In the genomic region with DNA sequence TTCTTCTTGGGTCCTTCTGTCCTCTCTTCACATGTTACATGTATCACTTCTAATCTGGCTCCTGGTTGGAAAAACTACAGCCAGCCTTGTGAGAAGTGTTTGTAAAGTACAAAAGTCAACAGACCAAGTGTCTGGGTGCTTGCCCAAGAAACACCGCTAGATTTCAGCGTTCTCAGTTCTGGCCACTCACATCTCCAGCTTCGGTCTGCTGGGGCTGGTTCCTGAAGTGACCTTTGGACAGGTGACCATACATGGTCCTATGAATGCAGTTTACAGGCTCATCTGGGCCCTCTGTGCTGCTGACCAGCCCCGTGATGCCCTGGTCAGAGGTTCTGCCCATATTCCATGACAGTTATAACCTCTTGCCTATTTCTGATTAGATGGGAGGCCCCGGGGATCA, we compare ENCODE assay signal across 10 cellular contexts. TPM values are rescaled to one million over a fixed set of nuclear protein-coding genes. Genes with fewer than 3 reads are reported as not detected.
DNase-seq lines count a peak whose midpoint lies in the region; ATAC-seq and TF ChIP-seq lines count a peak whose summit lies in the region.
"Had no signal": no experiment of that assay in that cellular context is flagged by ENCODE, and none has a peak within 500 bp of the region (broad histone marks: within the 10 kb centered on the region; RNA-seq: fewer than 3 reads in every experiment).

No MANE protein-coding gene starts in this region.

- H3F3A ChIP-seq in GM23248 (ENCODE audit: insufficient read depth): peaks cover 61% of the 10 kb centered on the region

- no peak for TF ChIP-seq CTCF in RWPE1 (conservative IDR thresholded peaks at IDR 0.05; ENCODE audit: low read depth)

- H3K4me1 ChIP-seq in GM23248 (ENCODE audit: insufficient read depth) (peaks cover 71% of the 10 kb centered on the region), esophagus (ENCODE audit: control insufficient read depth in 2 of 2, insufficient read depth in 2 of 2, low read length in 1 of 2) (peaks cover 18 to 82% of the 10 kb centered on the region in 2 donors)

- no peaks in the 10 kb centered on the region for H3K9me2 ChIP-seq in GM23248 (ENCODE audit: insufficient read depth)

- H3K36me3 ChIP-seq in GM23248 (ENCODE audit: low read depth): peaks cover 18% of the 10 kb centered on the region; the same call in 1 of the 2 replicates
- H3K36me3 ChIP-seq in esophagus (ENCODE audit: control insufficient read depth in 2 of 2, insufficient read depth in 2 of 2, low read length in 1 of 2): peaks cover 0 to 34% of the 10 kb centered on the region in 2 donors

- DNase-seq in GM23248 (no peak), RWPE1 (ENCODE audit: low spot score) (no peak), CD1c-positive myeloid dendritic cell (ENCODE audit: extremely low spot score) (no peak)
- DNase-seq: activated gamma-delta T cell; stimulated activated CD4-positive, alpha-beta T cell treated with anti-CD3 and anti-CD28 coated beads, Interleukin-4, amount 100 ng/mL, for 1 hour had no signal

- no peak overlapping the region for H3K9ac ChIP-seq in GM23248

- H3K9me3 ChIP-seq in GM23248 (ENCODE audit: low read depth): no peaks in the 10 kb centered on the region
- H3K9me3 ChIP-seq in esophagus (ENCODE audit: control insufficient read depth in 2 of 2, insufficient read depth in 1 of 2, low read depth in 1 of 2, low read length in 1 of 2): no peaks in the 10 kb centered on the region

- ATAC-seq in HG03469 (IDR thresholded peaks at IDR 0.05; ENCODE audit: unreplicated experiment) (no peak), GM21423 (IDR thresholded peaks at IDR 0.05; ENCODE audit: unreplicated experiment) (no peak)
- ATAC-seq: SK-N-SH treated with all-trans-retinoic acid at 6 μM for 48 hours had no signal

- WGBS in GM23248 (ENCODE audit: low coverage in 1 of 2, low lambda C conversion rate in 2 of 2, missing lambda C conversion rate in 2 of 2), 2 experiments: 98 to 99% methylated on average over 5 of the region's 5 CpGs
- WGBS in esophagus, 2 donors: 65 to 81% methylated on average over 5 of the region's 5 CpGs

- POLR2A ChIA-PET in RWPE1 (lab: Yijun Ruan, JAX; ENCODE audit: low non-redundant PET): no interaction called here

- CTCF ChIA-PET in RWPE1 (lab: Yijun Ruan, JAX): no interaction called here

- H3K27me3 ChIP-seq in GM23248 (replicated peaks; ENCODE audit: insufficient read depth) (no peaks in the 10 kb centered on the region), esophagus (ENCODE audit: control insufficient read depth in 1 of 2, insufficient read depth in 2 of 2, low read length in 2 of 2) (no peaks in the 10 kb centered on the region)

- H2AFZ ChIP-seq in GM23248: no peak overlapping the region

- in situ Hi-C loops in GM23248 (cut with MboI): no loop called here

- H3K27ac ChIP-seq in GM23248: peak overlapping the region; percentile 97
- H3K27ac ChIP-seq in RWPE1: peak overlapping the region; percentile 97
- peak overlapping the region; percentile 90 to 97 for H3K27ac ChIP-seq in esophagus (ENCODE audit: low read depth in 2 of 2, low read length in 1 of 2)
- peak overlapping the region in 15 of 21 experiments; percentile 45 to 98 (median 78) for H3K27ac ChIP-seq in skin epidermis

- no peak overlapping the region for H3K4me3 ChIP-seq in GM23248
- H3K4me3 ChIP-seq in esophagus (ENCODE audit: low read depth in 1 of 2, low read length in 2 of 2): no peak overlapping the region
- H3K4me3 ChIP-seq in skin epidermis: no peak overlapping the region

- peaks cover 73% of the 10 kb centered on the region for H3K79me2 ChIP-seq in GM23248 (ENCODE audit: insufficient read depth)

- no peak overlapping the region for H3K4me2 ChIP-seq in GM23248 (ENCODE audit: unreplicated experiment)

- no peaks in the 10 kb centered on the region for H4K20me1 ChIP-seq in GM23248 (ENCODE audit: insufficient read depth)

RNA-seq across cellular contexts. Expression of gene SLC2A1, which starts 19.5 kb away (rescaled TPM):
- 315 and 361 TPM in 2 replicates for total RNA-seq in GM23248 (2014; rRNA removed; shearing (Covaris generic))
- 142 and 143 TPM in 2 replicates for polyA plus RNA-seq in GM23248 (2016; fragmentation: Nextera tagmentation; extraction: Ambion mirVana)
- 100 to 1,000 TPM in 1 of 2 donors, 10 to 100 TPM in 1; 70.3 to 115 TPM for polyA plus RNA-seq in esophagus
